ENCODE assay signal across 29 cellular contexts in the genomic region with DNA sequence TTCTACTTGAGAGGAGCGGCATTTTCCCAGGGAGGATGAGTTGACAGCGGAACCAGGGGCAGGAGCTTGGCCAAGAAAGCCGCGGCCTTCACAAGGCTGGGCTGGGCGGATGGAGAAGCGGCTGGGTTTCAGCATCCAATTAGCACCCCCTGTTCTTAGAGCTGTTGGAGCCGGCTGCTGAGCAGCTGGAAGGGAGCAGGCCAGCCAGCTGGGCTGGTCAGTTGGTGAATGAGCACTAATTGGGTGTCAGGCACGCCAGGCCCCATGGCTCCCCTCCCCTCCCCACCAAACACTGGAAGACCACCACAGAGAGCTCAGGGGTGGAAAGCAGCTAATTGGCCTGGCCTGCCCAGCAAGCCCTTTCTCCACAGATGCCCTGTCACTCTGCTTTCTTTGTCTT.
A peak's percentile ranks its signal among the peaks of the same experiment; 100 is the strongest.
DNase-seq lines count a peak whose midpoint lies in the region; ATAC-seq and TF ChIP-seq lines count a peak whose summit lies in the region.
"Had no signal": no experiment of that assay in that cellular context is flagged by ENCODE, and none has a peak within 500 bp of the region (broad histone marks: within the 10 kb centered on the region; RNA-seq: fewer than 3 reads in every experiment).

No MANE protein-coding gene starts in this region.

- H4K20me1 ChIP-seq in OCI-LY7 (ENCODE audit: insufficient read depth, low read length) = no peaks in the 10 kb centered on the region

- POLR2A ChIA-PET in WTC11 (lab: Charles Lee) = no interaction called here
- POLR2A ChIA-PET in OCI-LY7 (lab: Charles Lee) = no interaction called here
- POLR2A ChIA-PET in activated CD4-positive, alpha-beta memory T cell treated with anti-CD3 and anti-CD28 coated beads, Interleukin-2, amount 10 ng/mL, durations not matched to agents 7 days and 5 days (lab: Charles Lee) = no interaction called here

- DNase-seq in ELF-1 (ENCODE audit: low read depth, low spot score) (peak; percentile 82), WTC11 (ENCODE audit: low spot score) (no peak), heart right ventricle (peak; percentile 14 to 41), neural crest cell (ENCODE audit: low read depth, low spot score) (no peak), amniotic stem cell (lab: John Stamatoyannopoulos, UW) (no peak), OCI-LY7 (ENCODE audit: low spot score) (no peak), AML-193 (lab: John Stamatoyannopoulos, UW) (no peak)
- DNase-seq in activated CD4-positive, alpha-beta memory T cell treated with anti-CD3 and anti-CD28 coated beads, Interleukin-2, amount 10 ng/mL, durations not matched to agents 7 days and 5 days = no peak
- DNase-seq: ACHN; activated CD4-positive, alpha-beta T cell treated with anti-CD3 and anti-CD28 coated beads, Interleukin-2, amount 10 ng/mL, durations not matched to agents 7 days and 5 days; activated gamma-delta T cell treated with Interleukin-2 at 50 U/mL for 16 hours; activated naive CD8-positive, alpha-beta T cell treated with anti-CD3 and anti-CD28 coated beads, Interleukin-2, amount 10 ng/mL, durations not matched to agents 7 days and 5 days; activated T-cell treated with anti-CD3 and anti-CD28 coated beads, Interleukin-2, amount 50 U/mL, for 24 hours; DMS153; gastrocnemius medialis; H9; immature natural killer cell; Karpas-422; left lung; naive B cell; NCI-H1436 treated with DMSO at 0.1 percent for 48 hours; NCI-H2081 treated with DMSO at 0.1 percent for 48 hours; NCI-H345; small intestine; stimulated activated naive B cell treated with anti-CD40 and anti-IgM and Interleukin-4, amounts not matched to agents 10 μg/mL and 1 μg/mL and 100 μg/mL, for 72 hours; T-cell; upper lobe of left lung had no signal

- H3K36me3 ChIP-seq in heart right ventricle (no peaks in the 10 kb centered on the region), OCI-LY7 (ENCODE audit: insufficient read depth, low read length) (no peaks in the 10 kb centered on the region)
- H3K36me3 ChIP-seq: gastrocnemius medialis, left lung, suprapubic skin, upper lobe of left lung had no signal

- H3K4me3 Mint-ChIP-seq in WTC11 (no peak overlapping the region), neural crest cell (no peak overlapping the region)
- no peak overlapping the region for H3K4me3 Mint-ChIP-seq in activated CD4-positive, alpha-beta memory T cell treated with anti-CD3 and anti-CD28 coated beads, Interleukin-2, amount 10 ng/mL, durations not matched to agents 7 days and 5 days
- H3K4me3 Mint-ChIP-seq: activated CD4-positive, alpha-beta T cell treated with anti-CD3 and anti-CD28 coated beads, Interleukin-2, amount 10 ng/mL, durations not matched to agents 7 days and 5 days; activated naive CD8-positive, alpha-beta T cell treated with anti-CD3 and anti-CD28 coated beads, Interleukin-2, amount 10 ng/mL, durations not matched to agents 7 days and 5 days; activated T-cell treated with anti-CD3 and anti-CD28 coated beads, Interleukin-2, amount 50 U/mL, for 24 hours; H9; immature natural killer cell; mesothelial cell of epicardium; naive B cell; stimulated activated naive B cell treated with anti-CD40 and anti-IgM and Interleukin-4, amounts not matched to agents 10 μg/mL and 1 μg/mL and 100 μg/mL, for 72 hours; T-cell had no signal

- peaks cover 0 to 19% (median 4%) of the 10 kb centered on the region in 9 donors for H3K4me1 ChIP-seq in heart right ventricle
- H3K4me1 ChIP-seq in OCI-LY7 (ENCODE audit: insufficient read depth, low read length, poor library complexity, severe bottlenecking) = no peaks in the 10 kb centered on the region
- H3K4me1 ChIP-seq: left lung, suprapubic skin, upper lobe of left lung had no signal

- ATAC-seq in WTC11 = peak; percentile 39; the same call in 1 of the 2 replicates
- peak in 6 of 8 donors; percentile 39 to 79 (median 58) for ATAC-seq in heart right ventricle
- ATAC-seq: gastrocnemius medialis; left lung; stimulated activated naive B cell treated with anti-CD40 and anti-IgM and Interleukin-4, amounts not matched to agents 10 μg/mL and 1 μg/mL and 100 μg/mL, for 72 hours; T-cell had no signal

- CTCF ChIA-PET in WTC11 (lab: Charles Lee) (interaction anchor here (0.8 to 1.4 kb wide), 3 partner anchors 28 to 205 kb away, joined by 3 to 5 read pairs (median 4); no protein-coding TSS in a partner anchor), OCI-LY7 (lab: Charles Lee; ENCODE audit: unreplicated experiment) (no interaction called here)
- CTCF ChIA-PET in activated CD4-positive, alpha-beta memory T cell treated with anti-CD3 and anti-CD28 coated beads, Interleukin-2, amount 10 ng/mL, durations not matched to agents 7 days and 5 days (lab: Charles Lee) = no interaction called here

- peaks cover 11% of the 10 kb centered on the region for H3K4me1 Mint-ChIP-seq in WTC11
- H3K4me1 Mint-ChIP-seq in neural crest cell = peaks cover 45% of the 10 kb centered on the region
- no peaks in the 10 kb centered on the region for H3K4me1 Mint-ChIP-seq in activated CD4-positive, alpha-beta memory T cell treated with anti-CD3 and anti-CD28 coated beads, Interleukin-2, amount 10 ng/mL, durations not matched to agents 7 days and 5 days
- H3K4me1 Mint-ChIP-seq: activated CD4-positive, alpha-beta T cell treated with anti-CD3 and anti-CD28 coated beads, Interleukin-2, amount 10 ng/mL, durations not matched to agents 7 days and 5 days; activated naive CD8-positive, alpha-beta T cell treated with anti-CD3 and anti-CD28 coated beads, Interleukin-2, amount 10 ng/mL, durations not matched to agents 7 days and 5 days; immature natural killer cell; mesothelial cell of epicardium; naive B cell; stimulated activated naive B cell treated with anti-CD40 and anti-IgM and Interleukin-4, amounts not matched to agents 10 μg/mL and 1 μg/mL and 100 μg/mL, for 72 hours; T-cell had no signal

- H3K27ac ChIP-seq in heart right ventricle (peak overlapping the region in 2 of 10 donors; percentile 10 to 17), OCI-LY7 (ENCODE audit: low read depth, low read length, poor library complexity, severe bottlenecking) (no peak overlapping the region)
- H3K27ac ChIP-seq: gastrocnemius medialis, left lung, suprapubic skin, upper lobe of left lung had no signal

- H3K79me2 ChIP-seq in OCI-LY7 (ENCODE audit: insufficient read depth, low read depth, low read length) = no peaks in the 10 kb centered on the region

- no peaks in the 10 kb centered on the region for H3K9me2 ChIP-seq in OCI-LY7 (ENCODE audit: insufficient read depth, low read length)

- no TSS peak for BruUV-seq in OCI-LY7 (replicated peaks; lab: Mats Ljungman, UMichigan)

- TF ChIP-seq CTCF in WTC11 (IDR thresholded peaks at IDR 0.05) (no peak), heart right ventricle (IDR thresholded peaks at IDR 0.05) (no peak), neural crest cell (conservative IDR thresholded peaks at IDR 0.05) (no peak), OCI-LY7 (conservative IDR thresholded peaks at IDR 0.05; ENCODE audit: low read length) (no peak)

- intact Hi-C loops in heart right ventricle (cut with DNase I) = loop anchor here in 3 of 10 donors (5.0 to 10.0 kb wide), 2 partner anchors 111 to 203 kb away; no protein-coding TSS in a partner anchor
- intact Hi-C loops in OCI-LY7 (cut with micrococcal nuclease; ENCODE audit: unreplicated experiment) = no loop called here

- H3K27ac Mint-ChIP-seq in WTC11 (no peak overlapping the region), neural crest cell (ENCODE audit: unreplicated experiment) (peak overlapping the region; percentile 63)
- no peak overlapping the region for H3K27ac Mint-ChIP-seq in activated CD4-positive, alpha-beta memory T cell treated with anti-CD3 and anti-CD28 coated beads, Interleukin-2, amount 10 ng/mL, durations not matched to agents 7 days and 5 days
- H3K27ac Mint-ChIP-seq: activated CD4-positive, alpha-beta T cell treated with anti-CD3 and anti-CD28 coated beads, Interleukin-2, amount 10 ng/mL, durations not matched to agents 7 days and 5 days; activated naive CD8-positive, alpha-beta T cell treated with anti-CD3 and anti-CD28 coated beads, Interleukin-2, amount 10 ng/mL, durations not matched to agents 7 days and 5 days; activated T-cell treated with anti-CD3 and anti-CD28 coated beads, Interleukin-2, amount 50 U/mL, for 24 hours; H9; immature natural killer cell; mesothelial cell of epicardium; stimulated activated naive B cell treated with anti-CD40 and anti-IgM and Interleukin-4, amounts not matched to agents 10 μg/mL and 1 μg/mL and 100 μg/mL, for 72 hours; T-cell had no signal

- WGBS in heart right ventricle, 2 donors = 45 to 49% methylated on average over 8 of the region's 8 CpGs

- H3K9me3 Mint-ChIP-seq in WTC11 (peaks cover 15% of the 10 kb centered on the region), neural crest cell (peaks cover 2% of the 10 kb centered on the region)
- no peaks in the 10 kb centered on the region for H3K9me3 Mint-ChIP-seq in activated CD4-positive, alpha-beta memory T cell treated with anti-CD3 and anti-CD28 coated beads, Interleukin-2, amount 10 ng/mL, durations not matched to agents 7 days and 5 days
- H3K9me3 Mint-ChIP-seq: immature natural killer cell had no signal

- H3K36me3 Mint-ChIP-seq in WTC11 (peaks cover 10% of the 10 kb centered on the region), neural crest cell (ENCODE audit: low read depth) (no peaks in the 10 kb centered on the region)
- no peaks in the 10 kb centered on the region for H3K36me3 Mint-ChIP-seq in activated CD4-positive, alpha-beta memory T cell treated with anti-CD3 and anti-CD28 coated beads, Interleukin-2, amount 10 ng/mL, durations not matched to agents 7 days and 5 days (ENCODE audit: low read depth)
- H3K36me3 Mint-ChIP-seq: activated naive CD8-positive, alpha-beta T cell treated with anti-CD3 and anti-CD28 coated beads, Interleukin-2, amount 10 ng/mL, durations not matched to agents 7 days and 5 days; immature natural killer cell; mesothelial cell of epicardium; T-cell had no signal

- peaks cover 0 to 46% (median 13%) of the 10 kb centered on the region in 7 donors for H3K27me3 ChIP-seq in heart right ventricle
- H3K27me3 ChIP-seq: upper lobe of left lung had no signal

- H3K27me3 Mint-ChIP-seq in WTC11 (ENCODE audit: low read depth) (peaks cover 3% of the 10 kb centered on the region), neural crest cell (ENCODE audit: low read depth) (no peaks in the 10 kb centered on the region)
- peaks cover 13% of the 10 kb centered on the region for H3K27me3 Mint-ChIP-seq in activated CD4-positive, alpha-beta memory T cell treated with anti-CD3 and anti-CD28 coated beads, Interleukin-2, amount 10 ng/mL, durations not matched to agents 7 days and 5 days

- H3K4me3 ChIP-seq in heart right ventricle (no peak overlapping the region), OCI-LY7 (ENCODE audit: low read depth, low read length, poor library complexity, severe bottlenecking) (no peak overlapping the region)
- H3K4me3 ChIP-seq: gastrocnemius medialis, left lung, suprapubic skin, upper lobe of left lung had no signal

- H3K9me3 ChIP-seq in heart right ventricle = peaks cover 0 to 4% (median 0%) of the 10 kb centered on the region in 11 donors
- no peaks in the 10 kb centered on the region for H3K9me3 ChIP-seq in OCI-LY7 (ENCODE audit: low read length)
- H3K9me3 ChIP-seq: gastrocnemius medialis, suprapubic skin, upper lobe of left lung had no signal

- H2AFZ ChIP-seq in OCI-LY7 (ENCODE audit: low read length) = no peak overlapping the region

- H3K4me2 ChIP-seq in OCI-LY7 (ENCODE audit: low read length) = no peak overlapping the region

TF ChIP-seq in WTC11, 78 proteins besides CTCF, POLR2A, EP300 and RAD21 (continues in another document):
- no peak for TF ChIP-seq NFE2L1 (CRISPR knock-in tag; IDR thresholded peaks at IDR 0.05)

Comparison
In these comparisons a context has a peak if more than half of its experiments do, and no peak if none do; other contexts are left out.
1. DNase-seq: peak in ELF-1 (single experiment) and heart right ventricle (2 of 2); none in WTC11 (single experiment), neural crest cell (single experiment), amniotic stem cell (single experiment), OCI-LY7 (single experiment), AML-193 (0 of 2) and activated CD4-positive, alpha-beta memory T cell treated with anti-CD3 and anti-CD28 coated beads, Interleukin-2, amount 10 ng/mL, durations not matched to agents 7 days and 5 days (single experiment).